ENCODE assay signal across 9 cellular contexts in genomic region chrX:41332408-41332987, GRCh38. TPM values are rescaled to one million over a fixed set of nuclear protein-coding genes. Genes with fewer than 3 reads are reported as not detected.
DNase-seq lines count a peak whose midpoint lies in the region; ATAC-seq, FAIRE-seq and TF ChIP-seq lines count a peak whose summit lies in the region.
"Had no signal": no experiment of that assay in that cellular context is flagged by ENCODE, and none has a peak within 500 bp of the region (broad histone marks: within the 10 kb centered on the region; RNA-seq: fewer than 3 reads in every experiment).

No MANE protein-coding gene starts in this region.

- H3K4me2 ChIP-seq in mesenchymal stem cell (ENCODE audit: low read length, poor library complexity, severe bottlenecking) = peak overlapping the region; percentile 79

- ATAC-seq in HG02763 (IDR thresholded peaks at IDR 0.05; ENCODE audit: unreplicated experiment) = peak; percentile 6
- peak; percentile 0 for ATAC-seq in upper lobe of left lung (ENCODE audit: low FRiP score in 2 of 2)

- TF ChIP-seq CTCF in coronary artery (IDR thresholded peaks at IDR 0.05) = no peak
- no peak for TF ChIP-seq CTCF in upper lobe of left lung (IDR thresholded peaks at IDR 0.05)

- peak overlapping the region; percentile 100 for H3K27ac Mint-ChIP-seq in activated naive CD4-positive, alpha-beta T cell treated with anti-CD3 and anti-CD28 coated beads, Interleukin-2, amount 10 ng/mL, durations not matched to agents 7 days and 5 days

- H3K18ac ChIP-seq in mesenchymal stem cell (ENCODE audit: low read depth in 1 of 2, low read length in 2 of 2) = peak overlapping the region; percentile 76 to 83

- peak overlapping the region in 1 of 2 experiments; percentile 75 for H3K14ac ChIP-seq in mesenchymal stem cell (ENCODE audit: low read length in 2 of 2)

- CTCF ChIA-PET in activated naive CD4-positive, alpha-beta T cell treated with anti-CD3 and anti-CD28 coated beads, Interleukin-2, amount 10 ng/mL, durations not matched to agents 7 days and 5 days (lab: Charles Lee) = no interaction called here

- peak overlapping the region in 1 of 2 experiments; percentile 84 for H3K4ac ChIP-seq in mesenchymal stem cell (ENCODE audit: low read depth in 1 of 2, low read length in 2 of 2)

- peak overlapping the region; percentile 100 for H3K9ac ChIP-seq in mesenchymal stem cell (ENCODE audit: low read length)

- peak overlapping the region; percentile 94 for H2BK5ac ChIP-seq in mesenchymal stem cell (ENCODE audit: low read depth, low read length, poor library complexity, severe bottlenecking)

- H4K91ac ChIP-seq in mesenchymal stem cell (ENCODE audit: low read length) = peak overlapping the region; percentile 83

- H3K4me3 ChIP-seq in coronary artery = peak overlapping the region; percentile 97
- H3K4me3 ChIP-seq in mesenchymal stem cell (ENCODE audit: insufficient read depth in 1 of 2, low read depth in 1 of 2, low read length in 2 of 2) = peak overlapping the region; percentile 54 to 97
- peak overlapping the region; percentile 70 to 85 (median 76) for H3K4me3 ChIP-seq in upper lobe of left lung

- H3K4me1 ChIP-seq in mesenchymal stem cell (ENCODE audit: control insufficient read depth, insufficient read depth, low read depth, low read length) (peaks cover 2% of the 10 kb centered on the region), upper lobe of left lung (peaks cover 0 to 44% (median 9%) of the 10 kb centered on the region in 4 donors)

- DNase-seq in activated naive CD4-positive, alpha-beta T cell treated with anti-CD3 and anti-CD28 coated beads, Interleukin-2, amount 10 ng/mL, durations not matched to agents 7 days and 5 days = no peak
- DNase-seq in activated naive CD4-positive, alpha-beta T cell treated with anti-CD3 and anti-CD28 coated beads, Interleukin-2, amount 50 U/mL, for 16 hours = no peak
- DNase-seq in RCC 7860 (ENCODE audit: low spot score) (peak; percentile 4), coronary artery (ENCODE audit: low spot score) (peak; percentile 79), mesenchymal stem cell (no peak), upper lobe of left lung (peak in 1 of 2 donors; percentile 51), islet precursor cell (no peak)

- H3K79me1 ChIP-seq in mesenchymal stem cell (replicated peaks; ENCODE audit: low read length, poor library complexity, severe bottlenecking) = no peaks in the 10 kb centered on the region

- H3K9me3 ChIP-seq in mesenchymal stem cell (ENCODE audit: control insufficient read depth, low read length) (no peaks in the 10 kb centered on the region), upper lobe of left lung (no peaks in the 10 kb centered on the region)

- peaks cover 30% of the 10 kb centered on the region for H3K4me1 Mint-ChIP-seq in activated naive CD4-positive, alpha-beta T cell treated with anti-CD3 and anti-CD28 coated beads, Interleukin-2, amount 10 ng/mL, durations not matched to agents 7 days and 5 days

- peak overlapping the region; percentile 98 to 100 for H3K27ac ChIP-seq in coronary artery
- H3K27ac ChIP-seq in mesenchymal stem cell (ENCODE audit: low read length, poor library complexity, severe bottlenecking) = peak overlapping the region; percentile 95
- peak overlapping the region; percentile 99 to 100 (median 100) for H3K27ac ChIP-seq in upper lobe of left lung

- peak overlapping the region; percentile 86 for H3K4me3 Mint-ChIP-seq in activated naive CD4-positive, alpha-beta T cell treated with anti-CD3 and anti-CD28 coated beads, Interleukin-2, amount 10 ng/mL, durations not matched to agents 7 days and 5 days

- peak overlapping the region; percentile 89 for H2BK120ac ChIP-seq in mesenchymal stem cell (ENCODE audit: low read depth, low read length)

- no peak for FAIRE-seq in RCC 7860 (lab: Jason Lieb, UNC)
- FAIRE-seq: islet of Langerhans had no signal

- no peak for TF ChIP-seq EP300 in upper lobe of left lung (IDR thresholded peaks at IDR 0.05)

- H2AFZ ChIP-seq in mesenchymal stem cell (ENCODE audit: low read depth, low read length) = peak overlapping the region; percentile 14

- no peaks in the 10 kb centered on the region for H3K9me3 Mint-ChIP-seq in activated naive CD4-positive, alpha-beta T cell treated with anti-CD3 and anti-CD28 coated beads, Interleukin-2, amount 10 ng/mL, durations not matched to agents 7 days and 5 days

- peak overlapping the region; percentile 77 for H4K8ac ChIP-seq in mesenchymal stem cell (ENCODE audit: low read length)

- H3K36me3 ChIP-seq in mesenchymal stem cell (ENCODE audit: control insufficient read depth in 1 of 2, insufficient read depth in 2 of 2, low read depth in 1 of 2, low read length in 2 of 2) (peaks cover 0 to 5% of the 10 kb centered on the region in 2 experiments), upper lobe of left lung (peaks cover 0 to 1% (median 0%) of the 10 kb centered on the region in 4 donors)

- WGBS in mesenchymal stem cell = 3% methylated on average over 25 of the region's 29 CpGs
- 4 to 11% methylated on average over 15 to 28 of the region's 29 CpGs for WGBS in upper lobe of left lung, 2 donors

- H2AK5ac ChIP-seq in mesenchymal stem cell (ENCODE audit: low read length, severe bottlenecking) = no peak overlapping the region

- H3K23ac ChIP-seq in mesenchymal stem cell (ENCODE audit: low read length in 2 of 2) = no peak overlapping the region

- peaks cover 20% of the 10 kb centered on the region for H3K36me3 Mint-ChIP-seq in activated naive CD4-positive, alpha-beta T cell treated with anti-CD3 and anti-CD28 coated beads, Interleukin-2, amount 10 ng/mL, durations not matched to agents 7 days and 5 days

- TF ChIP-seq POLR2A in upper lobe of left lung (IDR thresholded peaks at IDR 0.05) = no peak

- peaks cover 12% of the 10 kb centered on the region for H3K27me3 Mint-ChIP-seq in activated naive CD4-positive, alpha-beta T cell treated with anti-CD3 and anti-CD28 coated beads, Interleukin-2, amount 10 ng/mL, durations not matched to agents 7 days and 5 days

- H2BK12ac ChIP-seq in mesenchymal stem cell (ENCODE audit: low read length in 2 of 2) = peak overlapping the region in 1 of 2 experiments; percentile 54

- H3K27me3 ChIP-seq in mesenchymal stem cell (ENCODE audit: control insufficient read depth in 1 of 2, insufficient read depth in 1 of 2, low read length in 2 of 2) (no peaks in the 10 kb centered on the region), upper lobe of left lung (peaks cover 0 to 4% (median 0%) of the 10 kb centered on the region in 4 donors)

- H2BK15ac ChIP-seq in mesenchymal stem cell (ENCODE audit: low read depth, poor library complexity, severe bottlenecking) = peak overlapping the region; percentile 52

RNA-seq across cellular contexts. Expression of gene DDX3X, which starts 1.5 kb away (rescaled TPM):
- polyA plus RNA-seq in mesenchymal stem cell (2013, experiment 1 of 2) = 115 TPM
- polyA plus RNA-seq in mesenchymal stem cell (2013, experiment 2 of 2) = 113 TPM
- 100 to 1,000 TPM; 158 to 294 (median 244) TPM for total RNA-seq in upper lobe of left lung

Comparison
In these comparisons a context has a peak if more than half of its experiments do, and no peak if none do; other contexts are left out.
1. DNase-seq: peak in RCC 7860 (single experiment) and coronary artery (single experiment); none in activated naive CD4-positive, alpha-beta T cell treated with anti-CD3 and anti-CD28 coated beads, Interleukin-2, amount 10 ng/mL, durations not matched to agents 7 days and 5 days (single experiment), activated naive CD4-positive, alpha-beta T cell treated with anti-CD3 and anti-CD28 coated beads, Interleukin-2, amount 50 U/mL, for 16 hours (single experiment), mesenchymal stem cell (single experiment) and islet precursor cell (single experiment).
2. Peak in every context shown above with its lines, with median percentiles within 50 percentile points of each other: H3K27ac ChIP-seq and H3K4me3 ChIP-seq.